Comparison of ENCODE assay signal across 1 cellular context in the genomic region with DNA sequence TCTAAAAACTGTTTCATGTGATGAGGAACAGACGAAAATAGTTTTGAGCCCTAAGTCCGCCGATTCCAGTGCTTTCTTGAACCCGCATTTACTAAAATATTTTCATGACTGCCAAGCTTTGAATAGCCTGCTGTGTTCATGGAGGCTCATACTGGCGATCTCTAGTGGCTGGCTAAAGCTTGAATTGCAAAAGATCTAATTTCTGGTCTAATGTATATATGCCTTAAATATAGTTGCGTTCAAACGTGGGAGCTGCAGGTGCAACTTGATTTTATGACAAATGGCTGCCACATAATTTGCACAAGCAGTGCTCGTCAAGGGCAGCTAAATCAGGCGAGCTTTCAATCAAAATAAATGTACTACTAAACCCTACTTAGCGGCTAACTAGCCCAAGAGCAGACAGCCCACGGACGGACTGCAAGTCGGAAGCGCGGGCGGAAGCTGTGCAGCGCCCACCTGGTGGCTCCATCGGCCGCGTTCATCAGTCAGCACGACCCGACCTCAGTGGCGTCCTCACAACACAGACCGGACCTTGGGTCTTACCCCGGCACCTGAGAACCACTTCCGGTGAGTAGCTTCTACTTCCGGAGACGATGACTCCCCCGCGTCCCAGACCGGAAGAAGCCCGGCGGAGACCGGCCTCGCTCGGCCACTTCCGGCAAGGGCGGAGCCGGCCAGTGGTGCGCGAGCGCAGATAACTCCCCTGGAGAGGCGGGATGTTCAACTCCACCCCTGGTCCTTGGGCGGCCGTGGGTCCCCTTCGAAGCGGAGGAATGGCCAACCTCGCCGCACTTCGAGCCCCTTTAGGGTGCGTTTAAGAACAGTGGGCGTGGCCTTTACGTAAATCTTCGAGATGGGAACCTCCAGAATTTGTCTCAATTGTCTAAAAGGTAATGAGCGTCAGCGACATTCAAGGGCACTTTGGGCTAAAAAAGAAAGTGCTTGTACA.
TF ChIP-seq lines count a peak whose summit lies in the region.

No MANE protein-coding gene starts in this region.

TF ChIP-seq in K562, 482 proteins besides CTCF, POLR2A, EP300 and RAD21 (continued from another document and continues in another):
- TF ChIP-seq, protein P1, sequence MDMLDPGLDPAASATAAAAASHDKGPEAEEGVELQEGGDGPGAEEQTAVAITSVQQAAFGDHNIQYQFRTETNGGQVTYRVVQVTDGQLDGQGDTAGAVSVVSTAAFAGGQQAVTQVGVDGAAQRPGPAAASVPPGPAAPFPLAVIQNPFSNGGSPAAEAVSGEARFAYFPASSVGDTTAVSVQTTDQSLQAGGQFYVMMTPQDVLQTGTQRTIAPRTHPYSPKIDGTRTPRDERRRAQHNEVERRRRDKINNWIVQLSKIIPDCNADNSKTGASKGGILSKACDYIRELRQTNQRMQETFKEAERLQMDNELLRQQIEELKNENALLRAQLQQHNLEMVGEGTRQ (CRISPR knock-in tag; IDR thresholded peaks at IDR 0.05) = no peak
- TF ChIP-seq ZNF445 (CRISPR knock-in tag; IDR thresholded peaks at IDR 0.05; ENCODE audit: low read depth) (0 out of 2 replicates have a peak, but pooled peaks have one; percentile 38), ZNF253 (CRISPR knock-in tag; conservative IDR thresholded peaks at IDR 0.05) (no peak), GABPB1 (CRISPR knock-in tag; IDR thresholded peaks at IDR 0.05) (peak; percentile 98), ZEB2 (IDR thresholded peaks at IDR 0.05) (peak; percentile 88; the same call in 1 of the 2 replicates), MCM7 (IDR thresholded peaks at IDR 0.05) (no peak), ZKSCAN8 (CRISPR knock-in tag; IDR thresholded peaks at IDR 0.05) (no peak), HNRNPLL (IDR thresholded peaks at IDR 0.05; ENCODE audit: low read depth, low read length, poor library complexity, severe bottlenecking) (peak; percentile 80), BRCA1 (IDR thresholded peaks at IDR 0.05) (no peak), BRCA1 (CRISPR knock-in tag; IDR thresholded peaks at IDR 0.05) (no peak), MAZ (CRISPR knock-in tag; conservative IDR thresholded peaks at IDR 0.05 in 1 of 2, IDR thresholded peaks at IDR 0.05 in 1 of 2) (peak; percentile 58 to 76; a peak in 3 of 4 replicates), GABPB2 (CRISPR knock-in tag; conservative IDR thresholded peaks at IDR 0.05) (no peak; the same call in 1 of the 2 replicates), TAF7 (tag; IDR thresholded peaks at IDR 0.05) (no peak), JUND (IDR thresholded peaks at IDR 0.05; ENCODE audit: borderline replicate concordance, low read depth, low read length) (peak; percentile 70), JUND (tag; IDR thresholded peaks at IDR 0.05; ENCODE audit: borderline replicate concordance, low read depth, low read length) (peak; percentile 58; the same call in 1 of the 3 replicates), SMAD3 (CRISPR knock-in tag; conservative IDR thresholded peaks at IDR 0.05) (0 out of 2 replicates have a peak, but pooled peaks have one; percentile 43), CHCHD3 (CRISPR knock-in tag; IDR thresholded peaks at IDR 0.05) (0 out of 2 replicates have a peak, but pooled peaks have one; percentile 4), ZBTB17 (CRISPR knock-in tag; IDR thresholded peaks at IDR 0.05) (peak; percentile 41; the same call in 1 of the 2 replicates), HSF4 (CRISPR knock-in tag; IDR thresholded peaks at IDR 0.05; ENCODE audit: borderline replicate concordance) (no peak), ZBTB7A (IDR thresholded peaks at IDR 0.05; ENCODE audit: borderline replicate concordance, control insufficient read depth, low read depth, low read length) (peak; percentile 51; the same call in 1 of the 2 replicates), ZNF77 (CRISPR knock-in tag; IDR thresholded peaks at IDR 0.05) (no peak), PTBP1 (IDR thresholded peaks at IDR 0.05; ENCODE audit: low read depth, low read length) (0 out of 2 replicates have a peak, but pooled peaks have one; percentile 60), BACH1 (tag; IDR thresholded peaks at IDR 0.05) (0 out of 2 replicates have a peak, but pooled peaks have one; percentile 24), RUNX1 (IDR thresholded peaks at IDR 0.05; ENCODE audit: low read depth) (no peak; the same call in 1 of the 2 replicates), PHF20 (IDR thresholded peaks at IDR 0.05; ENCODE audit: partially characterized antibody) (peak; percentile 87)
- TF ChIP-seq, protein P2, sequence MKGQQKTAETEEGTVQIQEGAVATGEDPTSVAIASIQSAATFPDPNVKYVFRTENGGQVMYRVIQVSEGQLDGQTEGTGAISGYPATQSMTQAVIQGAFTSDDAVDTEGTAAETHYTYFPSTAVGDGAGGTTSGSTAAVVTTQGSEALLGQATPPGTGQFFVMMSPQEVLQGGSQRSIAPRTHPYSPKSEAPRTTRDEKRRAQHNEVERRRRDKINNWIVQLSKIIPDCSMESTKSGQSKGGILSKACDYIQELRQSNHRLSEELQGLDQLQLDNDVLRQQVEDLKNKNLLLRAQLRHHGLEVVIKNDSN (CRISPR knock-in tag; IDR thresholded peaks at IDR 0.05) = no peak
- TF ChIP-seq, protein P3, sequence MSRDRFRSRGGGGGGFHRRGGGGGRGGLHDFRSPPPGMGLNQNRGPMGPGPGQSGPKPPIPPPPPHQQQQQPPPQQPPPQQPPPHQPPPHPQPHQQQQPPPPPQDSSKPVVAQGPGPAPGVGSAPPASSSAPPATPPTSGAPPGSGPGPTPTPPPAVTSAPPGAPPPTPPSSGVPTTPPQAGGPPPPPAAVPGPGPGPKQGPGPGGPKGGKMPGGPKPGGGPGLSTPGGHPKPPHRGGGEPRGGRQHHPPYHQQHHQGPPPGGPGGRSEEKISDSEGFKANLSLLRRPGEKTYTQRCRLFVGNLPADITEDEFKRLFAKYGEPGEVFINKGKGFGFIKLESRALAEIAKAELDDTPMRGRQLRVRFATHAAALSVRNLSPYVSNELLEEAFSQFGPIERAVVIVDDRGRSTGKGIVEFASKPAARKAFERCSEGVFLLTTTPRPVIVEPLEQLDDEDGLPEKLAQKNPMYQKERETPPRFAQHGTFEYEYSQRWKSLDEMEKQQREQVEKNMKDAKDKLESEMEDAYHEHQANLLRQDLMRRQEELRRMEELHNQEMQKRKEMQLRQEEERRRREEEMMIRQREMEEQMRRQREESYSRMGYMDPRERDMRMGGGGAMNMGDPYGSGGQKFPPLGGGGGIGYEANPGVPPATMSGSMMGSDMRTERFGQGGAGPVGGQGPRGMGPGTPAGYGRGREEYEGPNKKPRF (IDR thresholded peaks at IDR 0.05; ENCODE audit: low read depth, low read length) = no peak
- TF ChIP-seq, protein P4, sequence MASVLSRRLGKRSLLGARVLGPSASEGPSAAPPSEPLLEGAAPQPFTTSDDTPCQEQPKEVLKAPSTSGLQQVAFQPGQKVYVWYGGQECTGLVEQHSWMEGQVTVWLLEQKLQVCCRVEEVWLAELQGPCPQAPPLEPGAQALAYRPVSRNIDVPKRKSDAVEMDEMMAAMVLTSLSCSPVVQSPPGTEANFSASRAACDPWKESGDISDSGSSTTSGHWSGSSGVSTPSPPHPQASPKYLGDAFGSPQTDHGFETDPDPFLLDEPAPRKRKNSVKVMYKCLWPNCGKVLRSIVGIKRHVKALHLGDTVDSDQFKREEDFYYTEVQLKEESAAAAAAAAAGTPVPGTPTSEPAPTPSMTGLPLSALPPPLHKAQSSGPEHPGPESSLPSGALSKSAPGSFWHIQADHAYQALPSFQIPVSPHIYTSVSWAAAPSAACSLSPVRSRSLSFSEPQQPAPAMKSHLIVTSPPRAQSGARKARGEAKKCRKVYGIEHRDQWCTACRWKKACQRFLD (CRISPR knock-in tag; IDR thresholded peaks at IDR 0.05) = no peak
- TF ChIP-seq, protein P5, sequence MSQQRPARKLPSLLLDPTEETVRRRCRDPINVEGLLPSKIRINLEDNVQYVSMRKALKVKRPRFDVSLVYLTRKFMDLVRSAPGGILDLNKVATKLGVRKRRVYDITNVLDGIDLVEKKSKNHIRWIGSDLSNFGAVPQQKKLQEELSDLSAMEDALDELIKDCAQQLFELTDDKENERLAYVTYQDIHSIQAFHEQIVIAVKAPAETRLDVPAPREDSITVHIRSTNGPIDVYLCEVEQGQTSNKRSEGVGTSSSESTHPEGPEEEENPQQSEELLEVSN (IDR thresholded peaks at IDR 0.05; ENCODE audit: borderline replicate concordance in 1 of 2, extremely low read depth in 1 of 2, insufficient read depth in 1 of 2, insufficient read length in 1 of 2, low read depth in 1 of 2, low read length in 1 of 2, poor library complexity in 1 of 2, severe bottlenecking in 1 of 2) = peak; percentile 83 to 86
- TF ChIP-seq, protein P6, sequence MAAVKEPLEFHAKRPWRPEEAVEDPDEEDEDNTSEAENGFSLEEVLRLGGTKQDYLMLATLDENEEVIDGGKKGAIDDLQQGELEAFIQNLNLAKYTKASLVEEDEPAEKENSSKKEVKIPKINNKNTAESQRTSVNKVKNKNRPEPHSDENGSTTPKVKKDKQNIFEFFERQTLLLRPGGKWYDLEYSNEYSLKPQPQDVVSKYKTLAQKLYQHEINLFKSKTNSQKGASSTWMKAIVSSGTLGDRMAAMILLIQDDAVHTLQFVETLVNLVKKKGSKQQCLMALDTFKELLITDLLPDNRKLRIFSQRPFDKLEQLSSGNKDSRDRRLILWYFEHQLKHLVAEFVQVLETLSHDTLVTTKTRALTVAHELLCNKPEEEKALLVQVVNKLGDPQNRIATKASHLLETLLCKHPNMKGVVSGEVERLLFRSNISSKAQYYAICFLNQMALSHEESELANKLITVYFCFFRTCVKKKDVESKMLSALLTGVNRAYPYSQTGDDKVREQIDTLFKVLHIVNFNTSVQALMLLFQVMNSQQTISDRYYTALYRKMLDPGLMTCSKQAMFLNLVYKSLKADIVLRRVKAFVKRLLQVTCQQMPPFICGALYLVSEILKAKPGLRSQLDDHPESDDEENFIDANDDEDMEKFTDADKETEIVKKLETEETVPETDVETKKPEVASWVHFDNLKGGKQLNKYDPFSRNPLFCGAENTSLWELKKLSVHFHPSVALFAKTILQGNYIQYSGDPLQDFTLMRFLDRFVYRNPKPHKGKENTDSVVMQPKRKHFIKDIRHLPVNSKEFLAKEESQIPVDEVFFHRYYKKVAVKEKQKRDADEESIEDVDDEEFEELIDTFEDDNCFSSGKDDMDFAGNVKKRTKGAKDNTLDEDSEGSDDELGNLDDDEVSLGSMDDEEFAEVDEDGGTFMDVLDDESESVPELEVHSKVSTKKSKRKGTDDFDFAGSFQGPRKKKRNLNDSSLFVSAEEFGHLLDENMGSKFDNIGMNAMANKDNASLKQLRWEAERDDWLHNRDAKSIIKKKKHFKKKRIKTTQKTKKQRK (IDR thresholded peaks at IDR 0.05; ENCODE audit: borderline replicate concordance, low read depth, low read length) = no peak
- TF ChIP-seq, protein P7, sequence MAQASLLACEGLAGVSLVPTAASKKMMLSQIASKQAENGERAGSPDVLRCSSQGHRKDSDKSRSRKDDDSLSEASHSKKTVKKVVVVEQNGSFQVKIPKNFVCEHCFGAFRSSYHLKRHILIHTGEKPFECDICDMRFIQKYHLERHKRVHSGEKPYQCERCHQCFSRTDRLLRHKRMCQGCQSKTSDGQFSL (CRISPR knock-in tag; IDR thresholded peaks at IDR 0.05) = peak; percentile 51; the same call in 1 of the 2 replicates
- TF ChIP-seq, protein P7 (tag; IDR thresholded peaks at IDR 0.05) = no peak; a peak in 1 of 4 replicates
- TF ChIP-seq, protein P8, sequence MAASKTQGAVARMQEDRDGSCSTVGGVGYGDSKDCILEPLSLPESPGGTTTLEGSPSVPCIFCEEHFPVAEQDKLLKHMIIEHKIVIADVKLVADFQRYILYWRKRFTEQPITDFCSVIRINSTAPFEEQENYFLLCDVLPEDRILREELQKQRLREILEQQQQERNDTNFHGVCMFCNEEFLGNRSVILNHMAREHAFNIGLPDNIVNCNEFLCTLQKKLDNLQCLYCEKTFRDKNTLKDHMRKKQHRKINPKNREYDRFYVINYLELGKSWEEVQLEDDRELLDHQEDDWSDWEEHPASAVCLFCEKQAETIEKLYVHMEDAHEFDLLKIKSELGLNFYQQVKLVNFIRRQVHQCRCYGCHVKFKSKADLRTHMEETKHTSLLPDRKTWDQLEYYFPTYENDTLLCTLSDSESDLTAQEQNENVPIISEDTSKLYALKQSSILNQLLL (CRISPR knock-in tag; IDR thresholded peaks at IDR 0.05; ENCODE audit: borderline replicate concordance) = no peak
- TF ChIP-seq, protein P9, sequence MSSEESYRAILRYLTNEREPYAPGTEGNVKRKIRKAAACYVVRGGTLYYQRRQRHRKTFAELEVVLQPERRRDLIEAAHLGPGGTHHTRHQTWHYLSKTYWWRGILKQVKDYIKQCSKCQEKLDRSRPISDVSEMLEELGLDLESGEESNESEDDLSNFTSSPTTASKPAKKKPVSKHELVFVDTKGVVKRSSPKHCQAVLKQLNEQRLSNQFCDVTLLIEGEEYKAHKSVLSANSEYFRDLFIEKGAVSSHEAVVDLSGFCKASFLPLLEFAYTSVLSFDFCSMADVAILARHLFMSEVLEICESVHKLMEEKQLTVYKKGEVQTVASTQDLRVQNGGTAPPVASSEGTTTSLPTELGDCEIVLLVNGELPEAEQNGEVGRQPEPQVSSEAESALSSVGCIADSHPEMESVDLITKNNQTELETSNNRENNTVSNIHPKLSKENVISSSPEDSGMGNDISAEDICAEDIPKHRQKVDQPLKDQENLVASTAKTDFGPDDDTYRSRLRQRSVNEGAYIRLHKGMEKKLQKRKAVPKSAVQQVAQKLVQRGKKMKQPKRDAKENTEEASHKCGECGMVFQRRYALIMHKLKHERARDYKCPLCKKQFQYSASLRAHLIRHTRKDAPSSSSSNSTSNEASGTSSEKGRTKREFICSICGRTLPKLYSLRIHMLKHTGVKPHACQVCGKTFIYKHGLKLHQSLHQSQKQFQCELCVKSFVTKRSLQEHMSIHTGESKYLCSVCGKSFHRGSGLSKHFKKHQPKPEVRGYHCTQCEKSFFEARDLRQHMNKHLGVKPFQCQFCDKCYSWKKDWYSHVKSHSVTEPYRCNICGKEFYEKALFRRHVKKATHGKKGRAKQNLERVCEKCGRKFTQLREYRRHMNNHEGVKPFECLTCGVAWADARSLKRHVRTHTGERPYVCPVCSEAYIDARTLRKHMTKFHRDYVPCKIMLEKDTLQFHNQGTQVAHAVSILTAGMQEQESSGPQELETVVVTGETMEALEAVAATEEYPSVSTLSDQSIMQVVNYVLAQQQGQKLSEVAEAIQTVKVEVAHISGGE (CRISPR knock-in tag; IDR thresholded peaks at IDR 0.05) = peak in 2 of 3 experiments; percentile 90 to 98; a peak in 5 of 6 replicates
- TF ChIP-seq, protein P10, sequence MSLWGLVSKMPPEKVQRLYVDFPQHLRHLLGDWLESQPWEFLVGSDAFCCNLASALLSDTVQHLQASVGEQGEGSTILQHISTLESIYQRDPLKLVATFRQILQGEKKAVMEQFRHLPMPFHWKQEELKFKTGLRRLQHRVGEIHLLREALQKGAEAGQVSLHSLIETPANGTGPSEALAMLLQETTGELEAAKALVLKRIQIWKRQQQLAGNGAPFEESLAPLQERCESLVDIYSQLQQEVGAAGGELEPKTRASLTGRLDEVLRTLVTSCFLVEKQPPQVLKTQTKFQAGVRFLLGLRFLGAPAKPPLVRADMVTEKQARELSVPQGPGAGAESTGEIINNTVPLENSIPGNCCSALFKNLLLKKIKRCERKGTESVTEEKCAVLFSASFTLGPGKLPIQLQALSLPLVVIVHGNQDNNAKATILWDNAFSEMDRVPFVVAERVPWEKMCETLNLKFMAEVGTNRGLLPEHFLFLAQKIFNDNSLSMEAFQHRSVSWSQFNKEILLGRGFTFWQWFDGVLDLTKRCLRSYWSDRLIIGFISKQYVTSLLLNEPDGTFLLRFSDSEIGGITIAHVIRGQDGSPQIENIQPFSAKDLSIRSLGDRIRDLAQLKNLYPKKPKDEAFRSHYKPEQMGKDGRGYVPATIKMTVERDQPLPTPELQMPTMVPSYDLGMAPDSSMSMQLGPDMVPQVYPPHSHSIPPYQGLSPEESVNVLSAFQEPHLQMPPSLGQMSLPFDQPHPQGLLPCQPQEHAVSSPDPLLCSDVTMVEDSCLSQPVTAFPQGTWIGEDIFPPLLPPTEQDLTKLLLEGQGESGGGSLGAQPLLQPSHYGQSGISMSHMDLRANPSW (CRISPR knock-in tag; IDR thresholded peaks at IDR 0.05) = 0 out of 2 replicates have a peak, but pooled peaks have one; percentile 57
